Comparison of ENCODE assay signal across 8 cellular contexts in genomic region chr6:99393698-99394531, GRCh38. TPM values are rescaled to one million over a fixed set of nuclear protein-coding genes. Genes with fewer than 3 reads are reported as not detected.
A peak's percentile ranks its signal among the peaks of the same experiment; 100 is the strongest.
DNase-seq lines count a peak whose midpoint lies in the region; ATAC-seq and TF ChIP-seq lines count a peak whose summit lies in the region.

COQ3 (minus strand) TSS chr6:99394195; CDS start chr6:99394179, 16 bp downstream.

- H3K79me2 ChIP-seq in OCI-LY3 (ENCODE audit: low read length) = no peaks in the 10 kb centered on the region

- H3K36me3 Mint-ChIP-seq in Calu3 (ENCODE audit: insufficient read depth, unreplicated experiment) = peaks cover 23% of the 10 kb centered on the region

- H3K4me1 ChIP-seq in OCI-LY3 (ENCODE audit: low read length) (0 out of 2 replicates have a peak, but pooled peaks cover 5% of the 10 kb centered on the region), mucosa of rectum (ENCODE audit: control insufficient read depth in 2 of 2, insufficient read depth in 2 of 2, low read length in 2 of 2) (peaks cover 0 to 3% of the 10 kb centered on the region in 2 donors)

- H3K4me3 ChIP-seq in OCI-LY3 (ENCODE audit: low read length) (peak within 1 kb of the TSS; percentile 98), mucosa of rectum (ENCODE audit: low read length in 2 of 2) (peak within 1 kb of the TSS; percentile 82 to 92)

- H3K27ac Mint-ChIP-seq in Calu3 (ENCODE audit: unreplicated experiment) = peak within 1 kb of the TSS; percentile 96

- peak within 1 kb of the TSS; percentile 92 for H2AFZ ChIP-seq in OCI-LY3 (ENCODE audit: low read depth, low read length)

- DNase-seq in Calu3 = peak; percentile 78
- peak; percentile 69 for DNase-seq in HT-29 (ENCODE audit: low spot score)
- DNase-seq in activated T-cell treated with anti-CD3 and anti-CD28 coated beads for 48 hours (ENCODE audit: low read depth) = peak; percentile 60
- DNase-seq in erythroblast (lab: John Stamatoyannopoulos, UW) = peak; percentile 78 to 79
- DNase-seq in stimulated activated CD8-positive, alpha-beta memory T cell treated with anti-CD3 and anti-CD28 coated beads, Interleukin-4, amount 100 ng/mL, for 4 hours (ENCODE audit: low read depth in 2 of 2, low spot score in 1 of 2) = peak; percentile 31 to 44

- H3K27ac ChIP-seq in OCI-LY3 (ENCODE audit: low read length) = peak within 1 kb of the TSS; percentile 76
- H3K27ac ChIP-seq in mucosa of rectum (ENCODE audit: low read depth in 2 of 2, low read length in 2 of 2) = peak within 1 kb of the TSS; percentile 74 to 81

- peak; percentile 55 for TF ChIP-seq POLR2A in erythroblast (IDR thresholded peaks at IDR 0.05; ENCODE audit: low read length)

- H3K4me1 Mint-ChIP-seq in Calu3 (ENCODE audit: low read depth, unreplicated experiment) = no peaks in the 10 kb centered on the region

- no peaks in the 10 kb centered on the region for H3K9me3 Mint-ChIP-seq in Calu3 (ENCODE audit: low read depth, unreplicated experiment)

- peak within 1 kb of the TSS; percentile 90 for H3K4me2 ChIP-seq in OCI-LY3 (ENCODE audit: low read length)

- peak within 1 kb of the TSS; percentile 83 for H3K9ac ChIP-seq in OCI-LY3 (ENCODE audit: low read length)
- H3K9ac ChIP-seq in mucosa of rectum (ENCODE audit: low read depth in 1 of 2, low read length in 2 of 2) = peak within 1 kb of the TSS; percentile 75 to 82

- H3K4me3 Mint-ChIP-seq in Calu3 (ENCODE audit: low read depth, unreplicated experiment) = peak within 1 kb of the TSS; percentile 85

- H3K36me3 ChIP-seq in OCI-LY3 (replicated peaks; ENCODE audit: low read depth, low read length) (no peaks in the 10 kb centered on the region), mucosa of rectum (ENCODE audit: control insufficient read depth in 2 of 2, insufficient read depth in 2 of 2, low read length in 2 of 2) (peaks cover 2 to 3% of the 10 kb centered on the region in 2 donors)

- H4K20me1 ChIP-seq in OCI-LY3 (ENCODE audit: insufficient read depth, low read length) = no peaks in the 10 kb centered on the region

- H3K9me3 ChIP-seq in OCI-LY3 (ENCODE audit: insufficient read depth, low read length) (no peaks in the 10 kb centered on the region), mucosa of rectum (ENCODE audit: control insufficient read depth in 2 of 2, low read length in 2 of 2) (no peaks in the 10 kb centered on the region)

- peak; percentile 66 for ATAC-seq in GM21360 (IDR thresholded peaks at IDR 0.05; ENCODE audit: unreplicated experiment)

- TSS peak; percentile 69 for BruUV-seq in Calu3 (replicated peaks; lab: Mats Ljungman, UMichigan)

- intact Hi-C loops in Calu3 (cut with micrococcal nuclease; ENCODE audit: unreplicated experiment) = loop anchor here (1.0 kb wide), 1 partner anchor 60 kb away; no protein-coding TSS in a partner anchor

- H3K27me3 ChIP-seq in OCI-LY3 (ENCODE audit: low read depth, low read length) (no peaks in the 10 kb centered on the region), mucosa of rectum (ENCODE audit: control insufficient read depth in 2 of 2, insufficient read depth in 2 of 2, low read length in 2 of 2) (no peaks in the 10 kb centered on the region)

- H3K27me3 Mint-ChIP-seq in Calu3 (ENCODE audit: unreplicated experiment) = no peaks in the 10 kb centered on the region

- CTCF ChIA-PET in Calu3 (lab: Charles Lee) = interaction anchor here (0.7 to 1.4 kb wide), 7 partner anchors 9 to 64 kb away, joined by 3 to 8 read pairs (median 4); no protein-coding TSS in a partner anchor

- no peak for TF ChIP-seq CTCF in Calu3 (IDR thresholded peaks at IDR 0.05; ENCODE audit: unreplicated experiment)
- TF ChIP-seq CTCF in OCI-LY3 (IDR thresholded peaks at IDR 0.05; ENCODE audit: low read depth, low read length) = no peak

RNA-seq across cellular contexts. Expression of gene COQ3, which starts in this region (rescaled TPM):
- total RNA-seq in Calu3 (2022) = 5.8 and 7.6 TPM in 2 replicates
- total RNA-seq in HT-29 (2014; rRNA removed; shearing (Covaris generic)) = 8.3 and 12.4 TPM in 2 replicates

Comparison
In these comparisons a context has a peak if more than half of its experiments do, and no peak if none do; other contexts are left out.
1. Peak in every context shown above with its lines: DNase-seq, ATAC-seq, H3K4me3 ChIP-seq and H3K27ac ChIP-seq.